ENCODE assay signal across 8 cellular contexts in the genomic region with DNA sequence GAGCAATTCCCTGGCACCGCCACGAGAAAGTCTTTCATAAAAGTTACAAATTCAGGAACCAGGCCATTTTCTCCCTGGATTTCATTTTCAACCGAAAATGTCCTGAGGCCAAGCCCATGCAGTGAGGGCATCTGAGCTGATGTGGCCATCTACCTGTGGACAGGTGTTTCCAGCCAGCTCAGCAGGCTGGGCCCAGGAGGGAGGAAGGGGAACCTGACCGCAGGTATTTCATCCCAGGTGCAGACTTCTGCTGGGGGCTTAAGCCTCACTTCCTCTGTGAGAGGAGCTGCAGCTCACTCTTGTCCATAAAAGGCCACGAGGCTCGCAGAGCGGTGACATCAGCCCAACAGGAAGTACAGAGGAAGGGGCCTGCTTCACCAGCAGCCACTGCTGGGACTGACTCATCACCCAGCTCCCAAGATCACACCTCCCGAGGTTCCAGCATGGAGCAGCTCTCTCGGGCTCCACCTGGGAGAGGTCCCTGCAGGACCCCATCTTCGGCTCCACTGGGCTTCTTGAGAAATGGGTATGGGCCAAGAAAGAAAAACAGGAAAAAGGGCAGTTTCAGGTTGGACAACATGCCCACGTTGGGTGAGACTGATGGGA. TPM values are rescaled to one million over a fixed set of nuclear protein-coding genes. Genes with fewer than 3 reads are reported as not detected.
A peak's percentile ranks its signal among the peaks of the same experiment; 100 is the strongest.
DNase-seq lines count a peak whose midpoint lies in the region; TF ChIP-seq lines count a peak whose summit lies in the region.

No MANE protein-coding gene starts in this region.

- TF ChIP-seq CTCF in mesothelial cell of epicardium (IDR thresholded peaks at IDR 0.05; ENCODE audit: unreplicated experiment): no peak

- peaks cover 92% of the 10 kb centered on the region for H3K4me1 Mint-ChIP-seq in activated CD4-positive, alpha-beta T cell treated with anti-CD3 and anti-CD28 coated beads, Interleukin-2, amount 10 ng/mL, durations not matched to agents 24 days and 14 days
- peaks cover 84% of the 10 kb centered on the region for H3K4me1 Mint-ChIP-seq in mesothelial cell of epicardium

- no peaks in the 10 kb centered on the region for H3K9me3 Mint-ChIP-seq in activated CD4-positive, alpha-beta T cell treated with anti-CD3 and anti-CD28 coated beads, Interleukin-2, amount 10 ng/mL, durations not matched to agents 24 days and 14 days
- H3K9me3 Mint-ChIP-seq in mesothelial cell of epicardium: no peaks in the 10 kb centered on the region

- peak overlapping the region; percentile 99 for H3K27ac Mint-ChIP-seq in activated CD4-positive, alpha-beta T cell treated with anti-CD3 and anti-CD28 coated beads, Interleukin-2, amount 10 ng/mL, durations not matched to agents 24 days and 14 days
- H3K27ac Mint-ChIP-seq in mesothelial cell of epicardium: peak overlapping the region; percentile 100

- POLR2A ChIA-PET in HEK293T (lab: Yijun Ruan, JAX): interaction anchor here (0.8 to 1.3 kb wide), 7 partner anchors 30 to 176 kb away, joined by 3 to 8 read pairs (median 3); partner anchors contain the start of genes FOXRED2, MYH9 and TXN2

- intact Hi-C loops in activated CD4-positive, alpha-beta T cell treated with anti-CD3 and anti-CD28 coated beads, Interleukin-2, amount 10 ng/mL, durations not matched to agents 24 days and 14 days (cut with micrococcal nuclease): loop anchor here (1.0 to 10.0 kb wide), 2 partner anchors 8 to 903 kb away; no protein-coding TSS in a partner anchor

- H3K36me3 Mint-ChIP-seq in activated CD4-positive, alpha-beta T cell treated with anti-CD3 and anti-CD28 coated beads, Interleukin-2, amount 10 ng/mL, durations not matched to agents 24 days and 14 days (ENCODE audit: low read depth): peaks cover 79% of the 10 kb centered on the region
- H3K36me3 Mint-ChIP-seq in mesothelial cell of epicardium: peaks cover 8% of the 10 kb centered on the region

- CTCF ChIA-PET in HEK293T (lab: Yijun Ruan, JAX): interaction anchor here (1.1 kb wide), 1 partner anchor 155 kb away, joined by 5 read pairs; no protein-coding TSS in a partner anchor

- peak overlapping the region; percentile 88 for H3K4me3 Mint-ChIP-seq in activated CD4-positive, alpha-beta T cell treated with anti-CD3 and anti-CD28 coated beads, Interleukin-2, amount 10 ng/mL, durations not matched to agents 24 days and 14 days
- H3K4me3 Mint-ChIP-seq in mesothelial cell of epicardium: peak overlapping the region; percentile 47

- H3K27me3 Mint-ChIP-seq in activated CD4-positive, alpha-beta T cell treated with anti-CD3 and anti-CD28 coated beads, Interleukin-2, amount 10 ng/mL, durations not matched to agents 24 days and 14 days: no peaks in the 10 kb centered on the region
- H3K27me3 Mint-ChIP-seq in mesothelial cell of epicardium (ENCODE audit: low read depth): no peaks in the 10 kb centered on the region

- DNase-seq in GDM1 (lab: John Stamatoyannopoulos, UW) (peak; percentile 87), HEK293T (ENCODE audit: extremely low spot score) (peak; percentile 57), NCI-H2107 treated with DMSO at 0.1 percent for 48 hours (lab: John Stamatoyannopoulos, UW; ENCODE audit: unreplicated experiment) (peak; percentile 36), mesothelial cell of epicardium (ENCODE audit: low spot score in 2 of 2, unreplicated experiment in 2 of 2) (no peak), NCI-H345 treated with DMSO at 0.1 percent for 48 hours (lab: John Stamatoyannopoulos, UW; ENCODE audit: unreplicated experiment) (no peak)
- DNase-seq in activated CD4-positive, alpha-beta T cell treated with anti-CD3 and anti-CD28 coated beads, Interleukin-2, amount 10 ng/mL, durations not matched to agents 24 days and 14 days: peak; percentile 94
- peak; percentile 56 for DNase-seq in effector CD8-positive, alpha-beta T cell (lab: John Stamatoyannopoulos, UW)
- peak; percentile 76 to 77 for DNase-seq in stimulated activated CD8-positive, alpha-beta memory T cell treated with anti-CD3 and anti-CD28 coated beads, Interleukin-7, amount 100 ng/mL, for 4 hours (ENCODE audit: low read depth in 2 of 2)

TF ChIP-seq in HEK293T, 16 proteins besides CTCF, POLR2A, EP300 and RAD21:
- TF ChIP-seq FOXK2 (IDR thresholded peaks at IDR 0.05) (no peak), CTBP1 (IDR thresholded peaks at IDR 0.05; ENCODE audit: borderline replicate concordance) (no peak), LEF1 (IDR thresholded peaks at IDR 0.05; ENCODE audit: borderline replicate concordance) (no peak), ZNF384 (IDR thresholded peaks at IDR 0.05) (no peak), PKNOX1 (IDR thresholded peaks at IDR 0.05) (no peak), ELF4 (IDR thresholded peaks at IDR 0.05) (no peak), TARDBP (IDR thresholded peaks at IDR 0.05) (no peak), ARNT (IDR thresholded peaks at IDR 0.05) (no peak), SP1 (IDR thresholded peaks at IDR 0.05) (no peak), L3MBTL2 (conservative IDR thresholded peaks at IDR 0.05) (no peak), HDGF (IDR thresholded peaks at IDR 0.05; ENCODE audit: borderline replicate concordance) (no peak), FOXM1 (IDR thresholded peaks at IDR 0.05; ENCODE audit: borderline replicate concordance) (no peak), SUZ12 (IDR thresholded peaks at IDR 0.05) (no peak), BHLHE40 (IDR thresholded peaks at IDR 0.05; ENCODE audit: borderline replicate concordance) (no peak), FOXA1 (IDR thresholded peaks at IDR 0.05) (no peak), NFRKB (IDR thresholded peaks at IDR 0.05) (no peak)

RNA-seq across cellular contexts. Expression of gene MYH9, which starts 56.4 kb away (rescaled TPM):
- total RNA-seq in activated CD4-positive, alpha-beta T cell treated with anti-CD3 and anti-CD28 coated beads, Interleukin-2, amount 10 ng/mL, durations not matched to agents 24 days and 14 days: 625 and 633 TPM in 2 replicates
- 321 to 346 TPM (median 341 TPM) in 3 replicates for total RNA-seq in mesothelial cell of epicardium

Comparison
In these comparisons a context has a peak if more than half of its experiments do, and no peak if none do; other contexts are left out.
1. DNase-seq: peak in GDM1 (single experiment), HEK293T (single experiment), NCI-H2107 treated with DMSO at 0.1 percent for 48 hours (single experiment), activated CD4-positive, alpha-beta T cell treated with anti-CD3 and anti-CD28 coated beads, Interleukin-2, amount 10 ng/mL, durations not matched to agents 24 days and 14 days (single experiment), effector CD8-positive, alpha-beta T cell (single experiment) and stimulated activated CD8-positive, alpha-beta memory T cell treated with anti-CD3 and anti-CD28 coated beads, Interleukin-7, amount 100 ng/mL, for 4 hours (2 of 2); none in mesothelial cell of epicardium (0 of 2) and NCI-H345 treated with DMSO at 0.1 percent for 48 hours (single experiment).